Comparison of ENCODE assay signal across 8 cellular contexts in genomic region chr2:157876771-157877108, GRCh38. TPM values are rescaled to one million over a fixed set of nuclear protein-coding genes. Genes with fewer than 3 reads are reported as not detected.
DNase-seq lines count a peak whose midpoint lies in the region; ATAC-seq and TF ChIP-seq lines count a peak whose summit lies in the region.

No MANE protein-coding gene starts in this region.

- peaks cover 14 to 25% (median 19%) of the 10 kb centered on the region in 10 experiments for H3K4me1 ChIP-seq in BLaER1 treated with 17β-estradiol and CSF1 and Interleukin-3, amounts not matched to agents 10 nM and 100 nM

- peak overlapping the region; percentile 69 to 87 (median 81) for H3K27ac ChIP-seq in BLaER1 treated with 17β-estradiol and CSF1 and Interleukin-3, amounts not matched to agents 10 nM and 100 nM

- H3K27me3 ChIP-seq in BLaER1 treated with 17β-estradiol and CSF1 and Interleukin-3, amounts not matched to agents 10 nM and 100 nM = no peaks in the 10 kb centered on the region

- DNase-seq in KG1 (lab: John Stamatoyannopoulos, UW) (peak; percentile 2), chondrocyte (ENCODE audit: low spot score) (no peak), SIG-M5 (lab: John Stamatoyannopoulos, UW) (no peak)
- no peak for DNase-seq in naive thymus-derived CD8-positive, alpha-beta T cell

- no peaks in the 10 kb centered on the region for H3K36me3 Mint-ChIP-seq in chondrocyte (ENCODE audit: low read depth)
- no peaks in the 10 kb centered on the region for H3K36me3 Mint-ChIP-seq in naive thymus-derived CD8-positive, alpha-beta T cell

- H3K4me3 ChIP-seq in BLaER1 treated with 17β-estradiol and CSF1 and Interleukin-3, amounts not matched to agents 10 nM and 100 nM = peak overlapping the region; percentile 77 to 89 (median 82)

- H3K4me3 Mint-ChIP-seq in chondrocyte (ENCODE audit: unreplicated experiment) = peak overlapping the region; percentile 58
- peak overlapping the region; percentile 75 to 91 (median 82) for H3K4me3 Mint-ChIP-seq in naive thymus-derived CD8-positive, alpha-beta T cell

- H3K9me3 Mint-ChIP-seq in chondrocyte (ENCODE audit: low read depth) = no peaks in the 10 kb centered on the region
- no peaks in the 10 kb centered on the region for H3K9me3 Mint-ChIP-seq in naive thymus-derived CD8-positive, alpha-beta T cell

- no peaks in the 10 kb centered on the region for H3K36me3 ChIP-seq in BLaER1 treated with 17β-estradiol and CSF1 and Interleukin-3, amounts not matched to agents 10 nM and 100 nM

- peak in 1 of 2 donors; percentile 2 for ATAC-seq in naive thymus-derived CD8-positive, alpha-beta T cell
- no peak for ATAC-seq in HG02870 (IDR thresholded peaks at IDR 0.05; ENCODE audit: unreplicated experiment)
- ATAC-seq in HG03108 (IDR thresholded peaks at IDR 0.05; ENCODE audit: unreplicated experiment) = no peak
- no peak for ATAC-seq in HG03175 (IDR thresholded peaks at IDR 0.05; ENCODE audit: unreplicated experiment)

- H3K27me3 Mint-ChIP-seq in chondrocyte (ENCODE audit: low read depth) = no peaks in the 10 kb centered on the region
- H3K27me3 Mint-ChIP-seq in naive thymus-derived CD8-positive, alpha-beta T cell = no peaks in the 10 kb centered on the region

- H3K9me3 ChIP-seq in BLaER1 treated with 17β-estradiol and CSF1 and Interleukin-3, amounts not matched to agents 10 nM and 100 nM (replicated peaks in 1 of 11) = no peaks in the 10 kb centered on the region

- TF ChIP-seq CTCF in chondrocyte (IDR thresholded peaks at IDR 0.05) = no peak

- H3K4me1 Mint-ChIP-seq in chondrocyte (ENCODE audit: low read depth) = peaks cover 42% of the 10 kb centered on the region
- peaks cover 12 to 48% (median 38%) of the 10 kb centered on the region in 4 donors for H3K4me1 Mint-ChIP-seq in naive thymus-derived CD8-positive, alpha-beta T cell

- POLR2A ChIA-PET in naive thymus-derived CD8-positive, alpha-beta T cell (lab: Charles Lee) = interaction anchor here (0.7 to 5.0 kb wide), 6 partner anchors 12 to 421 kb away, joined by 3 to 47 read pairs (median 4); no protein-coding TSS in a partner anchor

- peaks cover 0 to 26% (median 7%) of the 10 kb centered on the region in 11 experiments; a peak in 7 of 22 replicates for H4K20me1 ChIP-seq in BLaER1 treated with 17β-estradiol and CSF1 and Interleukin-3, amounts not matched to agents 10 nM and 100 nM

- peak overlapping the region; percentile 78 to 89 (median 86) for H3K9ac ChIP-seq in BLaER1 treated with 17β-estradiol and CSF1 and Interleukin-3, amounts not matched to agents 10 nM and 100 nM

- H3K27ac Mint-ChIP-seq in chondrocyte (ENCODE audit: unreplicated experiment) = peak overlapping the region; percentile 51
- H3K27ac Mint-ChIP-seq in naive thymus-derived CD8-positive, alpha-beta T cell = peak overlapping the region in 9 of 10 donors; percentile 65 to 80 (median 69)

- H3K4me2 ChIP-seq in BLaER1 treated with 17β-estradiol and CSF1 and Interleukin-3, amounts not matched to agents 10 nM and 100 nM = peak overlapping the region; percentile 77 to 93 (median 84)

RNA-seq across cellular contexts. Expression of gene ACVR1, which starts 0.6 kb away (rescaled TPM):
- 53.1 to 81.7 TPM (median 76.9 TPM) in 3 replicates for total RNA-seq in chondrocyte
- total RNA-seq in naive thymus-derived CD8-positive, alpha-beta T cell = 10 to 100 TPM; 11.1 to 14.5 TPM
- 1 to 10 TPM; 2.6 to 4.3 (median 3.7) TPM for polyA plus RNA-seq in naive thymus-derived CD8-positive, alpha-beta T cell
